Comparison of ENCODE assay signal across 26 cellular contexts in genomic region chr3:53273271-53273670, GRCh38. TPM values are rescaled to one million over a fixed set of nuclear protein-coding genes. Genes with fewer than 3 reads are reported as not detected.
A peak's percentile ranks its signal among the peaks of the same experiment; 100 is the strongest.
DNase-seq lines count a peak whose midpoint lies in the region; ATAC-seq, FAIRE-seq and TF ChIP-seq lines count a peak whose summit lies in the region.
"Had no signal": no experiment of that assay in that cellular context is flagged by ENCODE, and none has a peak within 500 bp of the region (broad histone marks: within the 10 kb centered on the region; RNA-seq: fewer than 3 reads in every experiment).

No MANE protein-coding gene starts in this region.

- DNase-seq in A549 (ENCODE audit: low read depth in 1 of 2, low spot score in 1 of 2) (no peak), WTC11 (ENCODE audit: low spot score) (no peak), myocyte (ENCODE audit: low read depth) (peak; percentile 16), medulla oblongata (ENCODE audit: extremely low spot score) (no peak)
- no peak for DNase-seq in activated naive CD4-positive, alpha-beta T cell treated with anti-CD3 and anti-CD28 coated beads for 36 hours
- DNase-seq in CD8-positive, alpha-beta T cell, result no peak
- DNase-seq: ACHN, BE2C, GOT3, HCEC 1CT, Kasumi-1, MV-4-11, NCI-H1105, NCI-H146, NCI-H1930, NCI-H2107, NCI-H524, NCI-H774, PC-3, Right ventricle myocardium superior had no signal

- peak overlapping the region; percentile 33; the same call in 1 of the 2 replicates for H3K27ac Mint-ChIP-seq in WTC11
- no peak overlapping the region for H3K27ac Mint-ChIP-seq in activated naive CD4-positive, alpha-beta T cell treated with anti-CD3 and anti-CD28 coated beads for 36 hours
- H3K27ac Mint-ChIP-seq in CD8-positive, alpha-beta T cell, result no peak overlapping the region

- H3K4me1 Mint-ChIP-seq in WTC11, result peaks cover 26% of the 10 kb centered on the region
- peaks cover 16% of the 10 kb centered on the region for H3K4me1 Mint-ChIP-seq in activated naive CD4-positive, alpha-beta T cell treated with anti-CD3 and anti-CD28 coated beads for 36 hours (ENCODE audit: low read depth)
- peaks cover 11% of the 10 kb centered on the region for H3K4me1 Mint-ChIP-seq in CD8-positive, alpha-beta T cell (ENCODE audit: low read depth)

- TF ChIP-seq POLR2A in A549 (IDR thresholded peaks at IDR 0.05; ENCODE audit: low read length), result no peak

- TF ChIP-seq CTCF in A549 (IDR thresholded peaks at IDR 0.05) (no peak), WTC11 (IDR thresholded peaks at IDR 0.05) (no peak)
- no peak for TF ChIP-seq CTCF in CD8-positive, alpha-beta T cell (IDR thresholded peaks at IDR 0.05)

- no peaks in the 10 kb centered on the region for H3K36me3 Mint-ChIP-seq in WTC11
- no peaks in the 10 kb centered on the region for H3K36me3 Mint-ChIP-seq in activated naive CD4-positive, alpha-beta T cell treated with anti-CD3 and anti-CD28 coated beads for 36 hours (ENCODE audit: low read depth)
- H3K36me3 Mint-ChIP-seq in CD8-positive, alpha-beta T cell, result no peaks in the 10 kb centered on the region

- intact Hi-C loops in activated naive CD4-positive, alpha-beta T cell treated with anti-CD3 and anti-CD28 coated beads for 36 hours (cut with micrococcal nuclease), result no loop called here
- intact Hi-C loops in CD8-positive, alpha-beta T cell (cut with DNase I, micrococcal nuclease), result no loop called here

- H3K9me3 Mint-ChIP-seq in WTC11, result no peaks in the 10 kb centered on the region
- no peaks in the 10 kb centered on the region for H3K9me3 Mint-ChIP-seq in activated naive CD4-positive, alpha-beta T cell treated with anti-CD3 and anti-CD28 coated beads for 36 hours
- H3K9me3 Mint-ChIP-seq in CD8-positive, alpha-beta T cell, result no peaks in the 10 kb centered on the region
- H3K9me3 Mint-ChIP-seq: CD14-positive monocyte had no signal

- no peak overlapping the region for H3K4me2 ChIP-seq in A549

- H3K27ac ChIP-seq in A549, result peak overlapping the region; percentile 99 to 100
- peak overlapping the region; percentile 49 for H3K27ac ChIP-seq in thymus (ENCODE audit: low read depth)
- no peak overlapping the region for H3K27ac ChIP-seq in CD8-positive, alpha-beta T cell (ENCODE audit: low read depth, low read length)
- H3K27ac ChIP-seq: 22Rv1, HL-60, SJSA1 had no signal

- H3K4me3 ChIP-seq in A549, result no peak overlapping the region
- H3K4me3 ChIP-seq in thymus (ENCODE audit: low read length), result no peak overlapping the region
- H3K4me3 ChIP-seq in CD8-positive, alpha-beta T cell (ENCODE audit: low read depth, low read length), result no peak overlapping the region
- H3K4me3 ChIP-seq: SJSA1 had no signal

- H3K9me3 ChIP-seq in A549 (no peaks in the 10 kb centered on the region), thymus (ENCODE audit: control insufficient read depth) (no peaks in the 10 kb centered on the region)
- H3K9me3 ChIP-seq in CD8-positive, alpha-beta T cell (ENCODE audit: low read length), result no peaks in the 10 kb centered on the region
- H3K9me3 ChIP-seq: BE2C, SJSA1 had no signal

- H3K36me3 ChIP-seq in thymus (ENCODE audit: control insufficient read depth, insufficient read depth), result no peaks in the 10 kb centered on the region
- no peaks in the 10 kb centered on the region for H3K36me3 ChIP-seq in CD8-positive, alpha-beta T cell (ENCODE audit: insufficient read depth, low read length)
- H3K36me3 ChIP-seq: BE2C, SJSA1 had no signal

- H3K27me3 ChIP-seq in thymus (ENCODE audit: control insufficient read depth, insufficient read depth), result no peaks in the 10 kb centered on the region
- H3K27me3 ChIP-seq in CD8-positive, alpha-beta T cell (ENCODE audit: insufficient read depth, low read length), result no peaks in the 10 kb centered on the region
- H3K27me3 ChIP-seq: BE2C, SJSA1 had no signal

- H3K4me1 ChIP-seq in A549 (peaks cover 36% of the 10 kb centered on the region), thymus (ENCODE audit: control insufficient read depth, insufficient read depth, low read length) (peaks cover 7% of the 10 kb centered on the region)
- H3K4me1 ChIP-seq in CD8-positive, alpha-beta T cell (ENCODE audit: insufficient read depth, low read length), result peaks cover 11% of the 10 kb centered on the region

- no peak for TF ChIP-seq EP300 in A549 (IDR thresholded peaks at IDR 0.05)

- no peak for FAIRE-seq in A549 (lab: Jason Lieb, UNC)
- FAIRE-seq: G401.6 had no signal

- 90% methylated on average over 7 of the region's 8 CpGs for WGBS in A549 (ENCODE audit: missing lambda C conversion rate)
- WGBS in thymus, result 61% methylated on average over 8 of the region's 8 CpGs

- POLR2A ChIA-PET in A549 (lab: Yijun Ruan, JAX) (no interaction called here), WTC11 (lab: Charles Lee) (interaction anchor here (1.2 kb wide), 1 partner anchor 19 kb away, joined by 3 read pairs; no protein-coding TSS in a partner anchor)
- POLR2A ChIA-PET in CD8-positive, alpha-beta T cell (lab: Charles Lee), result interaction anchor here (1.0 kb wide), 1 partner anchor 18 kb away, joined by 3 read pairs; the partner anchor contains the start of gene TKT

- no peaks in the 10 kb centered on the region; the same call in 1 of the 2 replicates for H3K27me3 Mint-ChIP-seq in WTC11 (ENCODE audit: low read depth)
- no peaks in the 10 kb centered on the region for H3K27me3 Mint-ChIP-seq in activated naive CD4-positive, alpha-beta T cell treated with anti-CD3 and anti-CD28 coated beads for 36 hours (ENCODE audit: low read depth)
- H3K27me3 Mint-ChIP-seq in CD8-positive, alpha-beta T cell (ENCODE audit: low read depth), result no peaks in the 10 kb centered on the region

- H3K4me3 Mint-ChIP-seq in WTC11, result no peak overlapping the region
- H3K4me3 Mint-ChIP-seq in activated naive CD4-positive, alpha-beta T cell treated with anti-CD3 and anti-CD28 coated beads for 36 hours, result no peak overlapping the region
- H3K4me3 Mint-ChIP-seq in CD8-positive, alpha-beta T cell, result no peak overlapping the region
- H3K4me3 Mint-ChIP-seq: CD14-positive monocyte had no signal

- TF ChIP-seq RAD21 in A549 (conservative IDR thresholded peaks at IDR 0.05 in 1 of 2, IDR thresholded peaks at IDR 0.05 in 1 of 2), result no peak

- no peak for ATAC-seq in A549
- peak; percentile 4; the same call in 1 of the 2 replicates for ATAC-seq in WTC11
- no peak for ATAC-seq in CD8-positive, alpha-beta T cell
- ATAC-seq: PC-3 had no signal

- CTCF ChIA-PET in A549 (lab: Yijun Ruan, JAX), result interaction anchor here (0.7 to 1.5 kb wide), 9 partner anchors 11 to 437 kb away, joined by 3 to 5 read pairs (median 3); no protein-coding TSS in a partner anchor
- CTCF ChIA-PET in WTC11 (lab: Charles Lee), result interaction anchor here (0.6 to 1.1 kb wide), 2 partner anchors 77 to 104 kb away, joined by 3 read pairs; no protein-coding TSS in a partner anchor
- CTCF ChIA-PET in activated naive CD4-positive, alpha-beta T cell treated with anti-CD3 and anti-CD28 coated beads for 36 hours (lab: Charles Lee), result interaction anchor here (1.5 kb wide), 1 partner anchor 437 kb away, joined by 3 read pairs; no protein-coding TSS in a partner anchor
- CTCF ChIA-PET in CD8-positive, alpha-beta T cell (lab: Charles Lee), result no interaction called here

TF ChIP-seq in A549, 52 proteins besides CTCF, POLR2A, EP300 and RAD21:
- TF ChIP-seq CEBPB (IDR thresholded peaks at IDR 0.05), result no peak

TF ChIP-seq in WTC11, 78 proteins besides CTCF, POLR2A, EP300 and RAD21 (continues in another document):
- TF ChIP-seq, protein P1, sequence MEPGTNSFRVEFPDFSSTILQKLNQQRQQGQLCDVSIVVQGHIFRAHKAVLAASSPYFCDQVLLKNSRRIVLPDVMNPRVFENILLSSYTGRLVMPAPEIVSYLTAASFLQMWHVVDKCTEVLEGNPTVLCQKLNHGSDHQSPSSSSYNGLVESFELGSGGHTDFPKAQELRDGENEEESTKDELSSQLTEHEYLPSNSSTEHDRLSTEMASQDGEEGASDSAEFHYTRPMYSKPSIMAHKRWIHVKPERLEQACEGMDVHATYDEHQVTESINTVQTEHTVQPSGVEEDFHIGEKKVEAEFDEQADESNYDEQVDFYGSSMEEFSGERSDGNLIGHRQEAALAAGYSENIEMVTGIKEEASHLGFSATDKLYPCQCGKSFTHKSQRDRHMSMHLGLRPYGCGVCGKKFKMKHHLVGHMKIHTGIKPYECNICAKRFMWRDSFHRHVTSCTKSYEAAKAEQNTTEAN (CRISPR knock-in tag; IDR thresholded peaks at IDR 0.05), result no peak
- TF ChIP-seq, protein P2, sequence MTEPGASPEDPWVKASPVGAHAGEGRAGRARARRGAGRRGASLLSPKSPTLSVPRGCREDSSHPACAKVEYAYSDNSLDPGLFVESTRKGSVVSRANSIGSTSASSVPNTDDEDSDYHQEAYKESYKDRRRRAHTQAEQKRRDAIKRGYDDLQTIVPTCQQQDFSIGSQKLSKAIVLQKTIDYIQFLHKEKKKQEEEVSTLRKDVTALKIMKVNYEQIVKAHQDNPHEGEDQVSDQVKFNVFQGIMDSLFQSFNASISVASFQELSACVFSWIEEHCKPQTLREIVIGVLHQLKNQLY (CRISPR knock-in tag; IDR thresholded peaks at IDR 0.05), result no peak

RNA-seq across cellular contexts. Expression of gene TKT, which starts 17.4 kb away (rescaled TPM):
- polyA plus RNA-seq in A549 (2011; rRNA removed), result 628 and 740 TPM in 2 replicates
- 788 and 1,278 TPM in 2 replicates for polyA plus RNA-seq in A549 (2012; cell fraction: cytosol; rRNA removed)
- polyA plus RNA-seq in A549 (2012; cell fraction: nucleus; rRNA removed), result 1,392 and 1,832 TPM in 2 replicates
- polyA plus RNA-seq in A549 (2017; fragmentation: RNase III; extraction: RNeasy Plus Mini Kit Qiagen cat#74134 plus additional on column Dnase treatment), result 1,284 to 1,468 TPM (median 1,457 TPM) in 3 replicates
- polyA minus RNA-seq in A549 (2011; rRNA and poly(A)+ RNA removed), result 615 and 777 TPM in 2 replicates
- total RNA-seq in WTC11 (2021), result 1,040 to 1,222 TPM (median 1,204 TPM) in 3 replicates
- 138 and 187 TPM in 2 replicates for total RNA-seq in myocyte
- polyA plus RNA-seq in myocyte (2012), result 246 TPM
- polyA plus RNA-seq in thymus, result 90.6 TPM
- 100 to 1,000 TPM; 316 to 322 TPM for total RNA-seq in activated naive CD4-positive, alpha-beta T cell treated with anti-CD3 and anti-CD28 coated beads for 36 hours
- total RNA-seq in CD8-positive, alpha-beta T cell, result 10 to 100 TPM; 94.5 to 99.9 TPM
